9 cellular contexts compared by ENCODE assay signal in the genomic region with DNA sequence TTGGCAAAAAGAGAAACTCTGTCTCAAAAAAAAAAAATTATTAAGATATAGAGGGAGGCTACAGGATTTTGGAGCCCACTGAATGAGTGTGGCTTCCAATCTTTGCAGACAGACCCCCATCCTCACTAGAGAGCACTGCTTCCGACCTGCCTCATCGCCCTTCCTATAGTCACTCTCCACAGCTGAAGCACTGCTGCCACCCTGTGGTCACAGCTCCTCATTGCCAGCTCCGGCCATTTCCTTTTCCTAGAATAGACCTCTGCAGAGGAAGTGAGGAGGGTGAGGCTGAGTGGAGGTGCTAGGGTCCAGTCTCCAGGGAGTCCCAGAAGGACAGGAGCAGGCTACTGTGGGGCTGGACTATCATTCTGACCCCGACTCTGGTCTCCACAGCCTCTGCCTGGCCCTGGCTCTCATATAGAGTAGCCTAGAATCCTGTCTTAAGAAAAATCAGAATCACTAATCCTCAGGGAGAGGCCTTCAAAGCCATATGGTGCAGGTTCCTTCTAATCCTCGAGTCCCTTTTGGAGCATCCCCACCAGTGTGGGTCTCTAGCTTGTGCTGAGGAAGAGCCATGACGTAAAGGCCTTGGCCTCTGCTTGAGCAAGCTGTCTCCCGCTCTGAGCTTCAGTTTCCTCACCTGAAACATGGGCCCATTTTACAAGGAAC. TPM values are rescaled to one million over a fixed set of nuclear protein-coding genes. Genes with fewer than 3 reads are reported as not detected.
A peak's percentile ranks its signal among the peaks of the same experiment; 100 is the strongest.
DNase-seq lines count a peak whose midpoint lies in the region; ATAC-seq and FAIRE-seq lines count a peak whose summit lies in the region.
"Had no signal": no experiment of that assay in that cellular context is flagged by ENCODE, and none has a peak within 500 bp of the region (broad histone marks: within the 10 kb centered on the region; RNA-seq: fewer than 3 reads in every experiment).

No MANE protein-coding gene starts in this region.

- peaks cover 8 to 10% of the 10 kb centered on the region in 2 donors for H3K4me1 Mint-ChIP-seq in effector memory CD8-positive, alpha-beta T cell (ENCODE audit: low read depth in 2 of 2)

- H3K9me3 Mint-ChIP-seq in effector memory CD8-positive, alpha-beta T cell: no peaks in the 10 kb centered on the region

- no peaks in the 10 kb centered on the region for H3K27me3 ChIP-seq in NT2/D1 (ENCODE audit: insufficient read depth, insufficient read length)

- H3K36me3 ChIP-seq in NT2/D1 (ENCODE audit: insufficient read depth, insufficient read length, low read length): peaks cover 73% of the 10 kb centered on the region

- no peak overlapping the region for H3K4me3 ChIP-seq in NT2/D1 (ENCODE audit: insufficient read length, low read depth)

- peaks cover 4% of the 10 kb centered on the region for H3K4me1 ChIP-seq in NT2/D1 (ENCODE audit: insufficient read depth, insufficient read length)

- peak; percentile 74 for FAIRE-seq in HTR-8/SVneo (lab: Jason Lieb, UNC)
- FAIRE-seq: endometrium had no signal

- in situ Hi-C loops in Caki2 (cut with HindIII; ENCODE audit: low pct_unique_long_range_greater_than_20kb, low sequenced_read_pairs): no loop called here

- no peak overlapping the region for H3K9ac ChIP-seq in NT2/D1 (ENCODE audit: insufficient read length, low read depth)

- H3K27me3 Mint-ChIP-seq in effector memory CD8-positive, alpha-beta T cell: no peaks in the 10 kb centered on the region

- H3K4me3 Mint-ChIP-seq in effector memory CD8-positive, alpha-beta T cell: no peak overlapping the region

- H3K27ac Mint-ChIP-seq in effector memory CD8-positive, alpha-beta T cell: peak overlapping the region; percentile 61 to 81

- no peaks in the 10 kb centered on the region for H3K9me3 ChIP-seq in NT2/D1 (ENCODE audit: insufficient read depth, low read length)

- ATAC-seq in GM21381 (IDR thresholded peaks at IDR 0.05; ENCODE audit: unreplicated experiment): peak; percentile 80
- ATAC-seq in effector memory CD8-positive, alpha-beta T cell (replicated peaks): peak; percentile 99

- peaks cover 5% of the 10 kb centered on the region for H3K36me3 Mint-ChIP-seq in effector memory CD8-positive, alpha-beta T cell (ENCODE audit: insufficient read depth)

- DNase-seq in Caki2 (ENCODE audit: low read depth): peak; percentile 91
- peak; percentile 79 for DNase-seq in HTR-8/SVneo (ENCODE audit: insufficient read length, low spot score)
- peak; percentile 77 for DNase-seq in NT2/D1 (ENCODE audit: low read depth, low spot score)
- peak; percentile 63 to 66 for DNase-seq in activated CD8-positive, alpha-beta memory T cell treated with anti-CD3 and anti-CD28 coated beads for 4 hours (ENCODE audit: low read depth in 2 of 2)
- DNase-seq in effector memory CD8-positive, alpha-beta T cell: peak; percentile 79 to 85 (median 81)
- peak; percentile 75 for DNase-seq in middle frontal gyrus (ENCODE audit: extremely low spot score, low spot score)
- peak; percentile 58 to 66 for DNase-seq in stimulated activated CD8-positive, alpha-beta memory T cell treated with anti-CD3 and anti-CD28 coated beads, Interleukin-7, amount 100 ng/mL, for 1 hour (ENCODE audit: low read depth in 2 of 2)

RNA-seq across cellular contexts. Expression of a gene that starts 1.4 kb away (rescaled TPM):
- not detected in 2 replicates for total RNA-seq in Caki2 (2014; rRNA removed; shearing (Covaris generic); ENCODE audit: low replicate concordance)

RNA-seq across cellular contexts. Expression of a gene that starts 7.6 kb away (rescaled TPM):
- total RNA-seq in Caki2 (2014; rRNA removed; shearing (Covaris generic); ENCODE audit: low replicate concordance): 101 and 110 TPM in 2 replicates

RNA-seq across cellular contexts. Expression of a gene that starts 9.4 kb away (rescaled TPM):
- 23.2 and 31.1 TPM in 2 replicates for total RNA-seq in Caki2 (2014; rRNA removed; shearing (Covaris generic); ENCODE audit: low replicate concordance)

RNA-seq across cellular contexts. Expression of a gene that starts 56.8 kb away (rescaled TPM):
- 190 and 201 TPM in 2 replicates for total RNA-seq in Caki2 (2014; rRNA removed; shearing (Covaris generic); ENCODE audit: low replicate concordance)
